ENCODE assay signal across 8 cellular contexts in genomic region chr10:69237528-69238159, GRCh38. TPM values are rescaled to one million over a fixed set of nuclear protein-coding genes. Genes with fewer than 3 reads are reported as not detected.
DNase-seq lines count a peak whose midpoint lies in the region; ATAC-seq and TF ChIP-seq lines count a peak whose summit lies in the region.

No MANE protein-coding gene starts in this region.

- H3K27me3 Mint-ChIP-seq in activated naive CD4-positive, alpha-beta T cell treated with anti-CD3 and anti-CD28 coated beads, Interleukin-2, amount 10 ng/mL, durations not matched to agents 7 days and 5 days = peaks cover 5% of the 10 kb centered on the region
- H3K27me3 Mint-ChIP-seq in glutamatergic neuron (ENCODE audit: unreplicated experiment) = peaks cover 9% of the 10 kb centered on the region

- H3K9me3 Mint-ChIP-seq in activated naive CD4-positive, alpha-beta T cell treated with anti-CD3 and anti-CD28 coated beads, Interleukin-2, amount 10 ng/mL, durations not matched to agents 7 days and 5 days = no peaks in the 10 kb centered on the region
- H3K9me3 Mint-ChIP-seq in glutamatergic neuron (ENCODE audit: unreplicated experiment) = peaks cover 8% of the 10 kb centered on the region

- intact Hi-C loops in upper lobe of right lung (cut with DNase I) = no loop called here

- peak; percentile 100 for ATAC-seq in SK-N-SH treated with all-trans-retinoic acid at 6 μM for 48 hours
- peak; percentile 99 for ATAC-seq in upper lobe of right lung

- H3K27ac Mint-ChIP-seq in activated naive CD4-positive, alpha-beta T cell treated with anti-CD3 and anti-CD28 coated beads, Interleukin-2, amount 10 ng/mL, durations not matched to agents 7 days and 5 days = no peak overlapping the region
- peak overlapping the region; percentile 79 for H3K27ac Mint-ChIP-seq in glutamatergic neuron (ENCODE audit: unreplicated experiment)

- CTCF ChIA-PET in activated naive CD4-positive, alpha-beta T cell treated with anti-CD3 and anti-CD28 coated beads, Interleukin-2, amount 10 ng/mL, durations not matched to agents 7 days and 5 days (lab: Charles Lee) = interaction anchor here (0.7 to 9.0 kb wide), 11 partner anchors 9 to 272 kb away, joined by 3 to 98 read pairs (median 3); no protein-coding TSS in a partner anchor

- H3K4me3 ChIP-seq in H7 (ENCODE audit: insufficient read depth, low read depth, low read length) (no peak overlapping the region), upper lobe of right lung (no peak overlapping the region)

- no peaks in the 10 kb centered on the region for H3K27me3 ChIP-seq in H7 (ENCODE audit: control insufficient read depth, insufficient read depth, low read length)
- no peaks in the 10 kb centered on the region for H3K27me3 ChIP-seq in upper lobe of right lung

- no peak overlapping the region for H3K27ac ChIP-seq in upper lobe of right lung

- H3K4me3 Mint-ChIP-seq in activated naive CD4-positive, alpha-beta T cell treated with anti-CD3 and anti-CD28 coated beads, Interleukin-2, amount 10 ng/mL, durations not matched to agents 7 days and 5 days = no peak overlapping the region
- H3K4me3 Mint-ChIP-seq in glutamatergic neuron (ENCODE audit: unreplicated experiment) = peak overlapping the region; percentile 52

- peaks cover 4% of the 10 kb centered on the region for H3K4me1 ChIP-seq in upper lobe of right lung

- TF ChIP-seq CTCF in glutamatergic neuron (IDR thresholded peaks at IDR 0.05; ENCODE audit: partially characterized antibody, unreplicated experiment) (peak; percentile 96), upper lobe of right lung (IDR thresholded peaks at IDR 0.05) (peak; percentile 94)

- H3K9me3 ChIP-seq in upper lobe of right lung = no peaks in the 10 kb centered on the region

- peak; percentile 54 for DNase-seq in GDM1 (lab: John Stamatoyannopoulos, UW)
- peak; percentile 89 for DNase-seq in H7
- peak; percentile 73 for DNase-seq in MV-4-11 (lab: John Stamatoyannopoulos, UW)
- peak; percentile 90 for DNase-seq in activated naive CD4-positive, alpha-beta T cell treated with anti-CD3 and anti-CD28 coated beads, Interleukin-2, amount 10 ng/mL, durations not matched to agents 7 days and 5 days
- DNase-seq in glutamatergic neuron = peak; percentile 95
- peak; percentile 75 for DNase-seq in pons (ENCODE audit: low spot score)
- DNase-seq in upper lobe of right lung = peak; percentile 91

- H3K36me3 Mint-ChIP-seq in activated naive CD4-positive, alpha-beta T cell treated with anti-CD3 and anti-CD28 coated beads, Interleukin-2, amount 10 ng/mL, durations not matched to agents 7 days and 5 days = no peaks in the 10 kb centered on the region
- no peaks in the 10 kb centered on the region for H3K36me3 Mint-ChIP-seq in glutamatergic neuron (ENCODE audit: unreplicated experiment)

- H3K36me3 ChIP-seq in H7 (replicated peaks; ENCODE audit: control insufficient read depth, insufficient read depth, low read length) = no peaks in the 10 kb centered on the region
- no peaks in the 10 kb centered on the region for H3K36me3 ChIP-seq in upper lobe of right lung

- peaks cover 53% of the 10 kb centered on the region for H3K4me1 Mint-ChIP-seq in activated naive CD4-positive, alpha-beta T cell treated with anti-CD3 and anti-CD28 coated beads, Interleukin-2, amount 10 ng/mL, durations not matched to agents 7 days and 5 days
- H3K4me1 Mint-ChIP-seq in glutamatergic neuron (ENCODE audit: low read depth, unreplicated experiment) = peaks cover 30% of the 10 kb centered on the region

TF ChIP-seq in SK-N-SH treated with all-trans-retinoic acid at 6 μM for 48 hours, 23 proteins besides CTCF, POLR2A, EP300 and RAD21:
- TF ChIP-seq ZFP3 (CRISPR knock-in tag; IDR thresholded peaks at IDR 0.05) (no peak), PPARA (CRISPR knock-in tag; IDR thresholded peaks at IDR 0.05; ENCODE audit: borderline replicate concordance) (no peak), ZFP30 (CRISPR knock-in tag; IDR thresholded peaks at IDR 0.05) (no peak), CREB5 (CRISPR knock-in tag; IDR thresholded peaks at IDR 0.05; ENCODE audit: low read depth) (no peak), ZC3H10 (CRISPR knock-in tag; IDR thresholded peaks at IDR 0.05) (no peak), OSR1 (CRISPR knock-in tag; IDR thresholded peaks at IDR 0.05) (no peak), CSRNP3 (CRISPR knock-in tag; IDR thresholded peaks at IDR 0.05) (no peak), ZNF70 (CRISPR knock-in tag; IDR thresholded peaks at IDR 0.05) (no peak), CSDC2 (CRISPR knock-in tag; IDR thresholded peaks at IDR 0.05) (no peak)

RNA-seq across cellular contexts. Expression of gene HKDC1, which starts 17.5 kb away (rescaled TPM):
- 0.03 TPM in 1 of 2 replicates, not detected in the other for total RNA-seq in H7 (2014; rRNA removed; shearing (Covaris generic))
- total RNA-seq in glutamatergic neuron (ENCODE audit: unreplicated experiment) = not detected
- total RNA-seq in upper lobe of right lung = 9.6 TPM

RNA-seq across cellular contexts. Expression of gene HK1, which starts 40.7 kb away (rescaled TPM):
- total RNA-seq in H7 (2014; rRNA removed; shearing (Covaris generic)) = 110 and 114 TPM in 2 replicates
- total RNA-seq in glutamatergic neuron (ENCODE audit: unreplicated experiment) = 240 TPM
- total RNA-seq in upper lobe of right lung = 84.0 TPM

RNA-seq across cellular contexts. Expression of gene SUPV3L1, which starts 57.6 kb away (rescaled TPM):
- 38.7 and 45.1 TPM in 2 replicates for total RNA-seq in H7 (2014; rRNA removed; shearing (Covaris generic))
- total RNA-seq in glutamatergic neuron (ENCODE audit: unreplicated experiment) (45.0 TPM), upper lobe of right lung (21.0 TPM)
